37 cellular contexts compared by ENCODE assay signal in the genomic region with DNA sequence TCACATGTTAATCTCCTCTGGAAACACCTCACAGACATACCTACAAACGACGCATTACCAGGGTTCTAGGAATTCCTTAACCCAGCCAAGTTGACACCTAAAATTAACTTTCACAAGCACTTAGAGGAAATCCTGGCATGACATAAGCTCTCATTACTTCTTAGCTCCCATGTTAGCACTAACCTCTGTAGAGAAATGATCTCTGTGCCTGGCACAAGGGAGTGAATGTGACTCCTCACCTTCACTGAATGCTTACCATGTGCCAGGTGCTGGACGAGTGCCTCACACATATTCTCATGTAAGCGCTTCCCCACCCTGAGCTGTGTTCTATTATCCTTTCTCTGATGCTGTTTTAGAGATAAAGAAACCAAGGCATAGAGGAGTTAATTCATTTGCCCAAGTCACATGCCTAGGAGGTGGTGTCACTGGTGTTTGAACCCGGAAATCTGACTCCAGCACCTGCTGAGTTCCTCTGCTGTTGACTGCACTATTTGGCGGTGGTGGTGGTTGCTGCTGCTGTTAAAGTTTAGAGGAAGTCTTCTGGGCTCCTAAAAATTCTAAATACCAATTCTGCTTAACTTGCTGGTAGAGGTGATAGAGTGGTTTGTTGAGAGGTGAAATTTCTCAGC.
"Had no signal": no experiment of that assay in that cellular context is flagged by ENCODE, and none has a peak within 500 bp of the region (broad histone marks: within the 10 kb centered on the region; RNA-seq: fewer than 3 reads in every experiment).

No MANE protein-coding gene starts in this region.

- H3K9me3 ChIP-seq: MG63, Peyer's patch, SK-N-SH had no signal

- H3K36me3 Mint-ChIP-seq: activated CD4-positive, alpha-beta memory T cell treated with anti-CD3 and anti-CD28 coated beads for 36 hours; activated naive CD4-positive, alpha-beta T cell treated with anti-CD3 and anti-CD28 coated beads, Interleukin-2, amount 10 ng/mL, durations not matched to agents 7 days and 5 days; activated naive CD8-positive, alpha-beta T cell had no signal

- H3K4me3 Mint-ChIP-seq: activated B cell treated with CpG ODN at 0.5 μM for 24 hours; activated CD4-positive, alpha-beta memory T cell treated with anti-CD3 and anti-CD28 coated beads for 36 hours; activated naive CD4-positive, alpha-beta T cell treated with anti-CD3 and anti-CD28 coated beads, Interleukin-2, amount 10 ng/mL, durations not matched to agents 7 days and 5 days; activated naive CD8-positive, alpha-beta T cell; activated naive CD8-positive, alpha-beta T cell treated with anti-CD3 and anti-CD28 coated beads, Interleukin-2, amount 50 U/mL, for 24 hours; activated T-cell treated with anti-CD3 and anti-CD28 coated beads, Interleukin-2, amount 50 U/mL, for 4 hours; activated T-helper 1 cell treated with anti-CD3 and anti-CD28 coated beads, Interleukin-12 subunit alpha, Interleukin-12 subunit beta, Interleukin-2, Interleukin-4 antibody, amounts not matched to agents 30 ng/mL and 10 ng/mL and 1 ng/mL, durations not matched to agents 14 hours and 24 hours and 36 hours; IgD-negative memory B cell; T-helper 1 cell treated with Interleukin-12 subunit alpha and Interleukin-12 subunit beta and Interleukin-4 antibody, amounts not matched to agents 30 μg/mL and 1 μg/mL, for 36 hours; T-helper 2 cell treated with Interferon-gamma antibody and Interleukin-4, amounts not matched to agents 5 μg/mL and 100 μg/mL, for 36 hours had no signal

- H3K27me3 Mint-ChIP-seq: activated B cell treated with CpG ODN at 0.5 μM for 24 hours; activated CD4-positive, alpha-beta memory T cell treated with anti-CD3 and anti-CD28 coated beads for 36 hours; activated naive CD4-positive, alpha-beta T cell treated with anti-CD3 and anti-CD28 coated beads, Interleukin-2, amount 10 ng/mL, durations not matched to agents 7 days and 5 days; IgD-negative memory B cell had no signal

- ATAC-seq: activated naive CD8-positive, alpha-beta T cell treated with anti-CD3 and anti-CD28 coated beads, Interleukin-2, amount 50 U/mL, for 24 hours; activated T-cell treated with anti-CD3 and anti-CD28 coated beads, Interleukin-2, amount 50 U/mL, for 4 hours; PC-3 had no signal

- H3K4me1 ChIP-seq: Peyer's patch, SJSA1 had no signal

- H3K27ac ChIP-seq: brain microvascular endothelial cell, Peyer's patch, RWPE1, SJSA1 had no signal

- H3K9me3 Mint-ChIP-seq: activated B cell treated with CpG ODN at 0.5 μM for 24 hours; activated CD4-positive, alpha-beta memory T cell treated with anti-CD3 and anti-CD28 coated beads for 36 hours; activated naive CD4-positive, alpha-beta T cell treated with anti-CD3 and anti-CD28 coated beads, Interleukin-2, amount 10 ng/mL, durations not matched to agents 7 days and 5 days; activated naive CD8-positive, alpha-beta T cell treated with anti-CD3 and anti-CD28 coated beads, Interleukin-2, amount 50 U/mL, for 24 hours; activated T-cell treated with anti-CD3 and anti-CD28 coated beads, Interleukin-2, amount 50 U/mL, for 4 hours; activated T-helper 1 cell treated with anti-CD3 and anti-CD28 coated beads, Interleukin-12 subunit alpha, Interleukin-12 subunit beta, Interleukin-2, Interleukin-4 antibody, amounts not matched to agents 30 ng/mL and 10 ng/mL and 1 ng/mL, durations not matched to agents 14 hours and 24 hours and 36 hours; IgD-negative memory B cell; T-helper 1 cell treated with Interleukin-12 subunit alpha and Interleukin-12 subunit beta and Interleukin-4 antibody, amounts not matched to agents 30 μg/mL and 1 μg/mL, for 36 hours; T-helper 2 cell treated with Interferon-gamma antibody and Interleukin-4, amounts not matched to agents 5 μg/mL and 100 μg/mL, for 36 hours had no signal

- H3K36me3 ChIP-seq: brain microvascular endothelial cell, MG63, Peyer's patch, SJSA1 had no signal

- FAIRE-seq: TTC549 had no signal

- H3K27ac Mint-ChIP-seq: activated B cell treated with CpG ODN at 0.5 μM for 24 hours; activated CD4-positive, alpha-beta memory T cell treated with anti-CD3 and anti-CD28 coated beads for 36 hours; activated naive CD4-positive, alpha-beta T cell treated with anti-CD3 and anti-CD28 coated beads, Interleukin-2, amount 10 ng/mL, durations not matched to agents 7 days and 5 days; activated naive CD8-positive, alpha-beta T cell; activated naive CD8-positive, alpha-beta T cell treated with anti-CD3 and anti-CD28 coated beads, Interleukin-2, amount 50 U/mL, for 24 hours; activated T-helper 1 cell treated with anti-CD3 and anti-CD28 coated beads, Interleukin-12 subunit alpha, Interleukin-12 subunit beta, Interleukin-2, Interleukin-4 antibody, amounts not matched to agents 30 ng/mL and 10 ng/mL and 1 ng/mL, durations not matched to agents 14 hours and 24 hours and 36 hours; IgD-negative memory B cell; T-helper 1 cell treated with Interleukin-12 subunit alpha and Interleukin-12 subunit beta and Interleukin-4 antibody, amounts not matched to agents 30 μg/mL and 1 μg/mL, for 36 hours; T-helper 2 cell treated with Interferon-gamma antibody and Interleukin-4, amounts not matched to agents 5 μg/mL and 100 μg/mL, for 36 hours had no signal

- H3K4me3 ChIP-seq: MG63, Peyer's patch, SJSA1 had no signal

- H3K4me1 Mint-ChIP-seq: activated B cell treated with CpG ODN at 0.5 μM for 24 hours; activated naive CD4-positive, alpha-beta T cell treated with anti-CD3 and anti-CD28 coated beads, Interleukin-2, amount 10 ng/mL, durations not matched to agents 7 days and 5 days; activated naive CD8-positive, alpha-beta T cell treated with anti-CD3 and anti-CD28 coated beads, Interleukin-2, amount 50 U/mL, for 24 hours; IgD-negative memory B cell had no signal

- H3K27me3 ChIP-seq: brain microvascular endothelial cell, MG63, Peyer's patch, SJSA1 had no signal

- DNase-seq: activated B cell treated with CpG ODN at 0.5 μM for 24 hours; activated CD4-positive, alpha-beta memory T cell treated with anti-CD3 and anti-CD28 coated beads for 36 hours; activated CD4-positive, alpha-beta T cell treated with anti-CD3 and anti-CD28 coated beads for 4 hours; activated CD4-positive, alpha-beta T cell treated with anti-CD3 and anti-CD28 coated beads, Interleukin-2, amount 50 U/mL, for 1 hour; activated CD4-positive, CD25-positive, alpha-beta regulatory T cell treated with anti-CD3 and anti-CD28 coated beads, Interleukin-2, amount 50 U/mL, for 72 hours; activated CD8-positive, alpha-beta memory T cell treated with anti-CD3 and anti-CD28 coated beads, Interleukin-2, amount 50 U/mL, for 4 hours; activated gamma-delta T cell treated with Interleukin-2 at 50 U/mL for 16 hours; activated naive CD4-positive, alpha-beta T cell treated with anti-CD3 and anti-CD28 coated beads, Interleukin-2, amount 10 ng/mL, durations not matched to agents 7 days and 5 days; activated naive CD8-positive, alpha-beta T cell treated with anti-CD3 and anti-CD28 coated beads, Interleukin-2, amount 50 U/mL, for 24 hours; activated T-cell treated with anti-CD3 and anti-CD28 coated beads for 4 hours; activated T-cell treated with anti-CD3 and anti-CD28 coated beads, Interleukin-2, amount 50 U/mL, for 4 hours; anterior cingulate cortex; brain microvascular endothelial cell; central memory CD4-positive, alpha-beta T cell; Kasumi-1; KG1; MG63; NCI-H1092; NCI-H1436 treated with DMSO at 0.1 percent for 48 hours; NCI-H1694 treated with DMSO at 0.1 percent for 48 hours; NCI-H2029; NCI-H345; NCI-H524 treated with DMSO at 0.1 percent for 48 hours; NCI-H748 treated with DMSO at 0.1 percent for 48 hours; NK-92 treated with Interleukin-12 subunit alpha and Interleukin-12 subunit beta, amount 100 ng/mL, for 24 hours; PC-3; Peyer's patch; SHP77; SK-N-SH had no signal

- H3K4me2 ChIP-seq: SK-N-SH had no signal

- H3K9ac ChIP-seq: SK-N-SH had no signal
